ENCODE assay signal across 20 cellular contexts in genomic region chr17:69605571-69605970, GRCh38.
DNase-seq lines count a peak whose midpoint lies in the region; ATAC-seq and TF ChIP-seq lines count a peak whose summit lies in the region.
"Had no signal": no experiment of that assay in that cellular context is flagged by ENCODE, and none has a peak within 500 bp of the region (broad histone marks: within the 10 kb centered on the region; RNA-seq: fewer than 3 reads in every experiment).

No MANE protein-coding gene starts in this region.

- DNase-seq in activated T-cell treated with anti-CD3 and anti-CD28 coated beads, Interleukin-2, amount 50 U/mL, for 72 hours, result no peak
- DNase-seq in activated T-cell treated with anti-CD3 and anti-CD28 coated beads, Interleukin-2, amount 50 U/mL, for 4 hours, result no peak
- DNase-seq in activated T-helper 2 cell treated with anti-CD3 and anti-CD28 coated beads, Interferon-gamma antibody, Interleukin-2, Interleukin-4, amounts not matched to agents 10 μg/mL and 5 μg/mL and 100 μg/mL, durations not matched to agents 14 hours and 24 hours and 36 hours (ENCODE audit: low spot score), result no peak
- DNase-seq in CD4-positive, alpha-beta T cell, result no peak
- no peak for DNase-seq in lower leg skin (ENCODE audit: low spot score in 2 of 2)
- DNase-seq in gastrocnemius medialis, result no peak
- DNase-seq: 8988T; C1 segment of cervical spinal cord; CD8-positive, alpha-beta memory T cell; HCEC 1CT; KG1; NCI-H1092; NCI-H1436; NCI-H1930; NCI-H510A; NCI-H748 treated with DMSO at 0.1 percent for 48 hours; NK-92 treated with Interleukin-12 subunit alpha and Interleukin-12 subunit beta, amount 100 ng/mL, for 24 hours had no signal

- no peak overlapping the region for H3K4me3 ChIP-seq in neuron (ENCODE audit: low read length)
- H3K4me3 ChIP-seq in lower leg skin (ENCODE audit: low read depth, poor library complexity, severe bottlenecking), result no peak overlapping the region
- H3K4me3 ChIP-seq in gastrocnemius medialis, result no peak overlapping the region
- H3K4me3 ChIP-seq: GM23338 had no signal

- POLR2A ChIA-PET in CD4-positive, alpha-beta T cell (lab: Charles Lee), result no interaction called here

- TF ChIP-seq POLR2A in lower leg skin (IDR thresholded peaks at IDR 0.05) (no peak), gastrocnemius medialis (IDR thresholded peaks at IDR 0.05) (no peak)

- no peak for TF ChIP-seq CTCF in CD4-positive, alpha-beta T cell (IDR thresholded peaks at IDR 0.05)
- TF ChIP-seq CTCF in lower leg skin (IDR thresholded peaks at IDR 0.05), result no peak
- no peak for TF ChIP-seq CTCF in gastrocnemius medialis (IDR thresholded peaks at IDR 0.05 in 4 of 5, conservative IDR thresholded peaks at IDR 0.05 in 1 of 5)

- ATAC-seq in activated T-cell treated with anti-CD3 and anti-CD28 coated beads, Interleukin-2, amount 50 U/mL, for 72 hours (replicated peaks in 1 of 2), result no peak
- ATAC-seq in activated T-cell treated with anti-CD3 and anti-CD28 coated beads, Interleukin-2, amount 50 U/mL, for 4 hours, result no peak
- no peak for ATAC-seq in CD4-positive, alpha-beta T cell (ENCODE audit: poor library complexity)
- no peak for ATAC-seq in gastrocnemius medialis
- ATAC-seq: GM23338, Panc1 had no signal

- H2AFZ ChIP-seq in neuron (ENCODE audit: low read depth, low read length), result peak overlapping the region; percentile 2
- H2AFZ ChIP-seq: GM23338 had no signal

- in situ Hi-C loops in gastrocnemius medialis (cut with MboI; ENCODE audit: low sequenced_read_pairs in 4 of 4), result loop anchor here in 2 of 4 donors (5.0 to 10.0 kb wide), 2 partner anchors 539 to 542 kb away; no protein-coding TSS in a partner anchor

- H3K4me1 ChIP-seq in neuron (ENCODE audit: insufficient read depth, low read length), result peaks cover 13% of the 10 kb centered on the region
- H3K4me1 ChIP-seq in gastrocnemius medialis, result peaks cover 27 to 35% of the 10 kb centered on the region in 2 donors

- H3K27me3 ChIP-seq in neuron (ENCODE audit: insufficient read depth, low read length) (no peaks in the 10 kb centered on the region), gastrocnemius medialis (no peaks in the 10 kb centered on the region)
- no peaks in the 10 kb centered on the region for H3K27me3 ChIP-seq in CD4-positive, alpha-beta T cell (ENCODE audit: control insufficient read depth, insufficient read depth, low read length)

- intact Hi-C loops in activated T-helper 2 cell treated with anti-CD3 and anti-CD28 coated beads, Interferon-gamma antibody, Interleukin-2, Interleukin-4, amounts not matched to agents 10 μg/mL and 5 μg/mL and 100 μg/mL, durations not matched to agents 14 hours and 24 hours and 36 hours (cut with micrococcal nuclease), result loop anchor here (10.0 kb wide), 1 partner anchor 949 kb away; no protein-coding TSS in a partner anchor
- intact Hi-C loops in CD4-positive, alpha-beta T cell (cut with DNase I, micrococcal nuclease), result no loop called here
- intact Hi-C loops in lower leg skin (cut with DNase I; ENCODE audit: low total_unique reads), result loop anchor here (10.0 kb wide), 1 partner anchor 539 kb away; no protein-coding TSS in a partner anchor
- intact Hi-C loops in gastrocnemius medialis (cut with DNase I; ENCODE audit: low total_unique reads), result loop anchor here (5.0 to 10.0 kb wide), 2 partner anchors 129 to 947 kb away; no protein-coding TSS in a partner anchor

- H3K27ac ChIP-seq in CD4-positive, alpha-beta T cell (ENCODE audit: low read depth, low read length), result no peak overlapping the region
- H3K27ac ChIP-seq in gastrocnemius medialis, result no peak overlapping the region

- CTCF ChIA-PET in CD4-positive, alpha-beta T cell (lab: Charles Lee), result no interaction called here

- no peaks in the 10 kb centered on the region for H3K36me3 Mint-ChIP-seq in activated T-cell treated with anti-CD3 and anti-CD28 coated beads, Interleukin-2, amount 50 U/mL, for 72 hours (ENCODE audit: insufficient read depth in 2 of 2)
- no peaks in the 10 kb centered on the region for H3K36me3 Mint-ChIP-seq in activated T-cell treated with anti-CD3 and anti-CD28 coated beads, Interleukin-2, amount 50 U/mL, for 4 hours (ENCODE audit: insufficient read depth)
- H3K36me3 Mint-ChIP-seq in activated T-helper 2 cell treated with anti-CD3 and anti-CD28 coated beads, Interferon-gamma antibody, Interleukin-2, Interleukin-4, amounts not matched to agents 10 μg/mL and 5 μg/mL and 100 μg/mL, durations not matched to agents 14 hours and 24 hours and 36 hours (ENCODE audit: low read depth), result no peaks in the 10 kb centered on the region
- no peaks in the 10 kb centered on the region for H3K36me3 Mint-ChIP-seq in CD4-positive, alpha-beta T cell (ENCODE audit: low read depth)
- H3K36me3 Mint-ChIP-seq: CD8-positive, alpha-beta memory T cell had no signal

- WGBS in lower leg skin, 2 donors, result 83 to 91% methylated on average over 5 of the region's 5 CpGs

- peak overlapping the region; percentile 86 for H3K27ac Mint-ChIP-seq in activated T-cell treated with anti-CD3 and anti-CD28 coated beads, Interleukin-2, amount 50 U/mL, for 72 hours
- peak overlapping the region; percentile 3 for H3K27ac Mint-ChIP-seq in activated T-helper 2 cell treated with anti-CD3 and anti-CD28 coated beads, Interferon-gamma antibody, Interleukin-2, Interleukin-4, amounts not matched to agents 10 μg/mL and 5 μg/mL and 100 μg/mL, durations not matched to agents 14 hours and 24 hours and 36 hours
- no peak overlapping the region for H3K27ac Mint-ChIP-seq in CD4-positive, alpha-beta T cell
- H3K27ac Mint-ChIP-seq: CD8-positive, alpha-beta memory T cell; GM23338 had no signal

- H3K4me3 Mint-ChIP-seq in activated T-cell treated with anti-CD3 and anti-CD28 coated beads, Interleukin-2, amount 50 U/mL, for 72 hours, result no peak overlapping the region
- H3K4me3 Mint-ChIP-seq in activated T-cell treated with anti-CD3 and anti-CD28 coated beads, Interleukin-2, amount 50 U/mL, for 4 hours, result no peak overlapping the region
- no peak overlapping the region for H3K4me3 Mint-ChIP-seq in activated T-helper 2 cell treated with anti-CD3 and anti-CD28 coated beads, Interferon-gamma antibody, Interleukin-2, Interleukin-4, amounts not matched to agents 10 μg/mL and 5 μg/mL and 100 μg/mL, durations not matched to agents 14 hours and 24 hours and 36 hours (ENCODE audit: low read depth)
- no peak overlapping the region for H3K4me3 Mint-ChIP-seq in CD4-positive, alpha-beta T cell
- H3K4me3 Mint-ChIP-seq: CD8-positive, alpha-beta memory T cell; GM23338 had no signal

- H3K27me3 Mint-ChIP-seq in activated T-cell treated with anti-CD3 and anti-CD28 coated beads, Interleukin-2, amount 50 U/mL, for 72 hours (ENCODE audit: low read depth), result peaks cover 7% of the 10 kb centered on the region
- H3K27me3 Mint-ChIP-seq in activated T-cell treated with anti-CD3 and anti-CD28 coated beads, Interleukin-2, amount 50 U/mL, for 4 hours (ENCODE audit: low read depth), result no peaks in the 10 kb centered on the region
- no peaks in the 10 kb centered on the region for H3K27me3 Mint-ChIP-seq in activated T-helper 2 cell treated with anti-CD3 and anti-CD28 coated beads, Interferon-gamma antibody, Interleukin-2, Interleukin-4, amounts not matched to agents 10 μg/mL and 5 μg/mL and 100 μg/mL, durations not matched to agents 14 hours and 24 hours and 36 hours (ENCODE audit: low read depth)
- H3K27me3 Mint-ChIP-seq in CD4-positive, alpha-beta T cell, result peaks cover 4% of the 10 kb centered on the region

- H3K4me1 Mint-ChIP-seq in activated T-cell treated with anti-CD3 and anti-CD28 coated beads, Interleukin-2, amount 50 U/mL, for 72 hours (ENCODE audit: low read depth), result peaks cover 24% of the 10 kb centered on the region
- H3K4me1 Mint-ChIP-seq in activated T-cell treated with anti-CD3 and anti-CD28 coated beads, Interleukin-2, amount 50 U/mL, for 4 hours (ENCODE audit: low read depth), result peaks cover 11% of the 10 kb centered on the region
- H3K4me1 Mint-ChIP-seq in activated T-helper 2 cell treated with anti-CD3 and anti-CD28 coated beads, Interferon-gamma antibody, Interleukin-2, Interleukin-4, amounts not matched to agents 10 μg/mL and 5 μg/mL and 100 μg/mL, durations not matched to agents 14 hours and 24 hours and 36 hours (ENCODE audit: low read depth), result peaks cover 33% of the 10 kb centered on the region
- peaks cover 12% of the 10 kb centered on the region for H3K4me1 Mint-ChIP-seq in CD4-positive, alpha-beta T cell (ENCODE audit: low read depth)

- H3K9me3 Mint-ChIP-seq in activated T-cell treated with anti-CD3 and anti-CD28 coated beads, Interleukin-2, amount 50 U/mL, for 72 hours, result no peaks in the 10 kb centered on the region
- H3K9me3 Mint-ChIP-seq in activated T-cell treated with anti-CD3 and anti-CD28 coated beads, Interleukin-2, amount 50 U/mL, for 4 hours, result no peaks in the 10 kb centered on the region
- H3K9me3 Mint-ChIP-seq in activated T-helper 2 cell treated with anti-CD3 and anti-CD28 coated beads, Interferon-gamma antibody, Interleukin-2, Interleukin-4, amounts not matched to agents 10 μg/mL and 5 μg/mL and 100 μg/mL, durations not matched to agents 14 hours and 24 hours and 36 hours, result no peaks in the 10 kb centered on the region
- no peaks in the 10 kb centered on the region for H3K9me3 Mint-ChIP-seq in CD4-positive, alpha-beta T cell
- H3K9me3 Mint-ChIP-seq: GM23338 had no signal

- H3K36me3 ChIP-seq in neuron (ENCODE audit: insufficient read depth, low read length) (no peaks in the 10 kb centered on the region), gastrocnemius medialis (no peaks in the 10 kb centered on the region)

- H3K9me3 ChIP-seq in neuron (ENCODE audit: low read length) (no peaks in the 10 kb centered on the region), gastrocnemius medialis (no peaks in the 10 kb centered on the region)
- no peaks in the 10 kb centered on the region for H3K9me3 ChIP-seq in CD4-positive, alpha-beta T cell (ENCODE audit: control insufficient read depth, low read length)

Comparison
In these comparisons a context has a peak if more than half of its experiments do, and no peak if none do; other contexts are left out.
1. intact Hi-C loops: an anchor here in activated T-helper 2 cell treated with anti-CD3 and anti-CD28 coated beads, Interferon-gamma antibody, Interleukin-2, Interleukin-4, amounts not matched to agents 10 μg/mL and 5 μg/mL and 100 μg/mL, durations not matched to agents 14 hours and 24 hours and 36 hours (10.0 kb wide), lower leg skin (10.0 kb wide) and gastrocnemius medialis (5.0 to 10.0 kb wide); none called in CD4-positive, alpha-beta T cell.